In the genomic region with DNA sequence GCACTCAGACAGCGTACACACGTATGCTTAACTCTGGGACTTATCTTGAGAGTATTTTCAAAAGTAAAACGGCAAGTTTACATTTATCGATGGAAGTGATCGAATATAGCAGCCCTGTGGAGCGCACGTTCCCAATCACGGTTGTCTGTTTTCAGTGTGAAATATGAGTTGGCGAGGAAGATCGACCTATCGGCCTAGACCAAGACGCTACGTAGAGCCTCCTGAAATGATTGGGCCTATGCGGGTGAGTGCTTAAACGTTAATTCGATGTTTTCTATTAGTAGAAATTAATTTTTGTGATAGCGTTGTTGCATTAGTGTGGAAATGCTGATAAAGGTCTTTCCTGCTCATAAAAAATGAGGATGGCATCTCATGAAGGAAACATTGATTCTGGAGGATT, we compare ENCODE assay signal across 8 cellular contexts. TPM values are rescaled to one million over a fixed set of nuclear protein-coding genes. Genes with fewer than 3 reads are reported as not detected.
"Had no signal": no experiment of that assay in that cellular context is flagged by ENCODE, and none has a peak within 500 bp of the region (broad histone marks: within the 10 kb centered on the region; RNA-seq: fewer than 3 reads in every experiment).

No MANE protein-coding gene starts in this region.

RNA-seq across cellular contexts. Expression of gene GAGE2A, which starts 1.2 kb away (rescaled TPM):
- total RNA-seq: LHCN-M2, MCF 10A, NCI-H460, OCI-LY7, PC-9, Right ventricle myocardium superior, RPMI7951, SJSA1 had no signal

RNA-seq across cellular contexts. Expression of gene GAGE1, which starts 8.3 kb away (rescaled TPM):
- total RNA-seq: LHCN-M2, MCF 10A, NCI-H460, OCI-LY7, PC-9, Right ventricle myocardium superior, SJSA1 had no signal

RNA-seq across cellular contexts. Expression of gene GAGE12H, which starts 10.7 kb away (rescaled TPM):
- total RNA-seq: LHCN-M2, MCF 10A, NCI-H460, OCI-LY7, PC-9, Right ventricle myocardium superior, RPMI7951, SJSA1 had no signal

RNA-seq across cellular contexts. Expression of gene GAGE12G, which starts 20.3 kb away (rescaled TPM):
- total RNA-seq: LHCN-M2, MCF 10A, NCI-H460, OCI-LY7, PC-9, Right ventricle myocardium superior, RPMI7951, SJSA1 had no signal

RNA-seq across cellular contexts. Expression of gene GAGE12F, which starts 29.8 kb away (rescaled TPM):
- total RNA-seq: LHCN-M2, MCF 10A, NCI-H460, OCI-LY7, PC-9, Right ventricle myocardium superior, RPMI7951, SJSA1 had no signal
